ENCODE assay signal across 23 cellular contexts in the genomic region with DNA sequence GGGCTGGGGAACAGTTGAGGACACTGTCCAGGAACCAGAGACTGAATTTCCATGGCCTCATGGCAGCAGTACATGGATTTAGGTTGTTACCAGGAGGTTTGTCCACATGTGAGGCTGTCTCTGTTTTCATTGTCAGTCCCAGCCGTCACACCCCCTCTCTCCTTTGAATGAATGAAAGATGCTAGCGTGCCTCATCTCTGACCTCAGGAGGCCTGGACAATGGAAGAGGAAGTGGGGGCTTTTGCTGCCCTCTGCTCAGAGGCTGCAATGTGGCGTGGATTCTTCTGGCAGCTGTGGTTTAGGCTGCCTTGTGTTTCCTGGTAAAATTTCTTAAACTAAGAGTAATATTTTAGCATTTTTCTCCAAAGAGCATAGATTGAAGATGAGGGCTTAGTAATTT. TPM values are rescaled to one million over a fixed set of nuclear protein-coding genes. Genes with fewer than 3 reads are reported as not detected.
DNase-seq lines count a peak whose midpoint lies in the region; ATAC-seq and TF ChIP-seq lines count a peak whose summit lies in the region.
"Had no signal": no experiment of that assay in that cellular context is flagged by ENCODE, and none has a peak within 500 bp of the region (broad histone marks: within the 10 kb centered on the region; RNA-seq: fewer than 3 reads in every experiment).

No MANE protein-coding gene starts in this region.

- H3K36me3 Mint-ChIP-seq in T-helper 17 cell (ENCODE audit: low read depth): no peaks in the 10 kb centered on the region
- H3K36me3 Mint-ChIP-seq in CD4-positive, alpha-beta memory T cell: no peaks in the 10 kb centered on the region
- H3K36me3 Mint-ChIP-seq: natural killer cell treated with Interleukin-12 subunit alpha and Interleukin-12 subunit beta and Interleukin-15 and Interleukin-18, amount 100 ng/mL, for 72 hours; T-cell had no signal

- CTCF ChIA-PET in CD4-positive, alpha-beta memory T cell (lab: Charles Lee; ENCODE audit: partially characterized antibody): no interaction called here

- peaks cover 36% of the 10 kb centered on the region for H3K27me3 Mint-ChIP-seq in T-helper 17 cell
- H3K27me3 Mint-ChIP-seq in CD4-positive, alpha-beta memory T cell: peaks cover 5 to 9% of the 10 kb centered on the region in 2 donors
- H3K27me3 Mint-ChIP-seq: activated B cell treated with CpG ODN at 0.5 μM for 24 hours had no signal

- no peak overlapping the region for H3K27ac Mint-ChIP-seq in T-helper 17 cell
- peak overlapping the region in 1 of 7 donors; percentile 18 for H3K27ac Mint-ChIP-seq in CD4-positive, alpha-beta memory T cell
- H3K27ac Mint-ChIP-seq: activated B cell treated with CpG ODN at 0.5 μM for 24 hours; natural killer cell treated with Interleukin-12 subunit alpha and Interleukin-12 subunit beta and Interleukin-15 and Interleukin-18, amount 100 ng/mL, for 72 hours; T-cell had no signal

- ATAC-seq in mucosa of descending colon: peak; percentile 29
- ATAC-seq in T-helper 17 cell: no peak
- ATAC-seq in HG03045 (IDR thresholded peaks at IDR 0.05; ENCODE audit: unreplicated experiment): no peak
- ATAC-seq: gastrocnemius medialis; natural killer cell treated with Interleukin-12 subunit alpha and Interleukin-12 subunit beta and Interleukin-15 and Interleukin-18, amount 100 ng/mL, for 72 hours; psoas muscle; T-cell had no signal

- H3K36me3 ChIP-seq in mucosa of descending colon (ENCODE audit: low read depth): no peaks in the 10 kb centered on the region
- no peaks in the 10 kb centered on the region for H3K36me3 ChIP-seq in CD4-positive, alpha-beta memory T cell (ENCODE audit: insufficient read depth, low read length)
- H3K36me3 ChIP-seq: gastrocnemius medialis, HAP-1, MG63, stomach had no signal

- H3K27me3 ChIP-seq in CD4-positive, alpha-beta memory T cell (ENCODE audit: insufficient read depth, low read length): no peaks in the 10 kb centered on the region
- H3K27me3 ChIP-seq: gastrocnemius medialis, MG63, stomach had no signal

- no peaks in the 10 kb centered on the region for H3K9me3 Mint-ChIP-seq in CD4-positive, alpha-beta memory T cell
- H3K9me3 Mint-ChIP-seq: activated B cell treated with CpG ODN at 0.5 μM for 24 hours; natural killer cell treated with Interleukin-12 subunit alpha and Interleukin-12 subunit beta and Interleukin-15 and Interleukin-18, amount 100 ng/mL, for 72 hours; T-cell had no signal

- H3K4me3 Mint-ChIP-seq in T-helper 17 cell: no peak overlapping the region
- no peak overlapping the region for H3K4me3 Mint-ChIP-seq in CD4-positive, alpha-beta memory T cell
- H3K4me3 Mint-ChIP-seq: activated B cell treated with CpG ODN at 0.5 μM for 24 hours; natural killer cell treated with Interleukin-12 subunit alpha and Interleukin-12 subunit beta and Interleukin-15 and Interleukin-18, amount 100 ng/mL, for 72 hours; T-cell had no signal

- H3K9me3 ChIP-seq in mucosa of descending colon (no peaks in the 10 kb centered on the region), T-helper 17 cell (ENCODE audit: control insufficient read depth, low read length, poor library complexity, severe bottlenecking) (no peaks in the 10 kb centered on the region)
- no peaks in the 10 kb centered on the region for H3K9me3 ChIP-seq in CD4-positive, alpha-beta memory T cell (ENCODE audit: control insufficient read depth in 1 of 2, low read length in 2 of 2)
- H3K9me3 ChIP-seq: Caco-2, gastrocnemius medialis, HAP-1, MG63, psoas muscle, stomach had no signal

- no peak overlapping the region for H3K4me3 ChIP-seq in coronary artery
- no peak overlapping the region for H3K4me3 ChIP-seq in mucosa of descending colon
- H3K4me3 ChIP-seq in CD4-positive, alpha-beta memory T cell (ENCODE audit: low read length in 2 of 2): no peak overlapping the region
- H3K4me3 ChIP-seq: gastrocnemius medialis, HAP-1, MG63, PC-9, psoas muscle, stomach had no signal

- TF ChIP-seq CTCF in coronary artery (IDR thresholded peaks at IDR 0.05): no peak
- TF ChIP-seq CTCF in mucosa of descending colon (IDR thresholded peaks at IDR 0.05): no peak

- H3K4me1 ChIP-seq in mucosa of descending colon (ENCODE audit: low read depth): no peaks in the 10 kb centered on the region
- no peaks in the 10 kb centered on the region for H3K4me1 ChIP-seq in CD4-positive, alpha-beta memory T cell (ENCODE audit: insufficient read depth, low read length)
- H3K4me1 ChIP-seq: Caco-2, gastrocnemius medialis, HAP-1, psoas muscle had no signal

- POLR2A ChIA-PET in CD4-positive, alpha-beta memory T cell (lab: Charles Lee; ENCODE audit: partially characterized antibody): no interaction called here

- DNase-seq in GF-D8 (lab: John Stamatoyannopoulos, UW): peak; percentile 92
- DNase-seq in NOMO-1 treated with dmso at 0.1 percent for 144 hours (lab: John Stamatoyannopoulos, UW; ENCODE audit: unreplicated experiment): peak; percentile 69
- peak; percentile 46 for DNase-seq in coronary artery (ENCODE audit: low spot score)
- no peak for DNase-seq in mucosa of descending colon
- DNase-seq in T-helper 17 cell: no peak
- DNase-seq in ureter (ENCODE audit: low spot score): no peak
- no peak for DNase-seq in CD4-positive, alpha-beta memory T cell
- DNase-seq: activated B cell treated with CpG ODN at 0.5 μM for 24 hours; activated CD8-positive, alpha-beta memory T cell treated with anti-CD3 and anti-CD28 coated beads for 24 hours; Caco-2; EL; gastrocnemius medialis; mammary epithelial cell; MG63; NCI-H2081; NCI-H524; psoas muscle; stomach; T-cell had no signal

- H3K27ac ChIP-seq in coronary artery: no peak overlapping the region
- H3K27ac ChIP-seq in CD4-positive, alpha-beta memory T cell (ENCODE audit: low read depth, low read length): no peak overlapping the region
- H3K27ac ChIP-seq: gastrocnemius medialis, PC-9, psoas muscle had no signal

- intact Hi-C loops in mucosa of descending colon (cut with DNase I, micrococcal nuclease): no loop called here
- intact Hi-C loops in CD4-positive, alpha-beta memory T cell (cut with micrococcal nuclease): no loop called here

- peaks cover 4% of the 10 kb centered on the region for H3K4me1 Mint-ChIP-seq in T-helper 17 cell
- no peaks in the 10 kb centered on the region for H3K4me1 Mint-ChIP-seq in CD4-positive, alpha-beta memory T cell
- H3K4me1 Mint-ChIP-seq: T-cell had no signal

RNA-seq across cellular contexts. Expression of a gene that starts 47.5 kb away (rescaled TPM):
- total RNA-seq in mucosa of descending colon (10 to 100 TPM; 12.8 to 58.5 (median 27.4) TPM), T-helper 17 cell (10 to 100 TPM in 1 of 2 donors, 1 to 10 TPM in 1; 2.9 to 15.6 TPM), ureter (46.0 TPM)
- 1 to 10 TPM; 1.8 TPM for total RNA-seq in CD4-positive, alpha-beta memory T cell
- polyA plus RNA-seq in CD4-positive, alpha-beta memory T cell: 1 to 10 TPM in 1 of 2 donors, under 1 TPM in 1; 0.07 to 1.0 TPM

Comparison
In these comparisons a context has a peak if more than half of its experiments do, and no peak if none do; other contexts are left out.
1. DNase-seq: peak in GF-D8 (single experiment), NOMO-1 treated with dmso at 0.1 percent for 144 hours (single experiment) and coronary artery (single experiment); none in mucosa of descending colon (0 of 3), T-helper 17 cell (0 of 3), ureter (single experiment) and CD4-positive, alpha-beta memory T cell (0 of 5).